Comparison of ENCODE assay signal across 8 cellular contexts in genomic region chr4:88219099-88219498, GRCh38.
DNase-seq lines count a peak whose midpoint lies in the region; ATAC-seq, FAIRE-seq and TF ChIP-seq lines count a peak whose summit lies in the region.

No MANE protein-coding gene starts in this region.

- H3K9me3 Mint-ChIP-seq in natural killer cell: no peaks in the 10 kb centered on the region

- TF ChIP-seq CTCF in D721Med (IDR thresholded peaks at IDR 0.05; ENCODE audit: insufficient read depth, missing control alignments) (peak; percentile 66), natural killer cell (IDR thresholded peaks at IDR 0.05) (peak; percentile 84)

- no peak for TF ChIP-seq POLR2A in erythroblast (IDR thresholded peaks at IDR 0.05; ENCODE audit: low read length)

- H3K27me3 Mint-ChIP-seq in natural killer cell (ENCODE audit: low read depth in 2 of 2): peaks cover 6 to 8% of the 10 kb centered on the region in 2 donors

- peak; percentile 55 for FAIRE-seq in D721Med (lab: Jason Lieb, UNC)

- DNase-seq in D721Med (ENCODE audit: insufficient read length, low spot score): no peak
- DNase-seq in M059J (ENCODE audit: low read depth): peak; percentile 44
- DNase-seq in SIG-M5 treated with dmso at 0.1 percent for 504 hours (lab: John Stamatoyannopoulos, UW; ENCODE audit: unreplicated experiment): peak; percentile 74
- DNase-seq in erythroblast (lab: John Stamatoyannopoulos, UW): peak; percentile 50 to 73
- DNase-seq in natural killer cell: no peak
- no peak for DNase-seq in GM19240 (ENCODE audit: insufficient read length, low spot score)

- intact Hi-C loops in natural killer cell (cut with micrococcal nuclease): loop anchor here (1.0 to 10.0 kb wide), 2 partner anchors 296 to 806 kb away; no protein-coding TSS in a partner anchor

- ATAC-seq in GM21360 (IDR thresholded peaks at IDR 0.05; ENCODE audit: unreplicated experiment): peak; percentile 57
- peak; percentile 64 to 89 (median 87) for ATAC-seq in natural killer cell
- no peak for ATAC-seq in HG03571 (IDR thresholded peaks at IDR 0.05; ENCODE audit: unreplicated experiment)

- H3K36me3 Mint-ChIP-seq in natural killer cell: no peaks in the 10 kb centered on the region

- no peak overlapping the region for H3K4me3 Mint-ChIP-seq in natural killer cell

- peaks cover 5 to 6% of the 10 kb centered on the region in 2 donors for H3K4me1 Mint-ChIP-seq in natural killer cell

- H3K27ac Mint-ChIP-seq in natural killer cell: no peak overlapping the region

Comparison
In these comparisons a context has a peak if more than half of its experiments do, and no peak if none do; other contexts are left out.
1. DNase-seq: peak in M059J (single experiment), SIG-M5 treated with dmso at 0.1 percent for 504 hours (single experiment) and erythroblast (2 of 2); none in D721Med (single experiment), natural killer cell (single experiment) and GM19240 (single experiment).